Comparison of ENCODE assay signal across 21 cellular contexts in genomic region chr2:96345868-96346452, GRCh38. TPM values are rescaled to one million over a fixed set of nuclear protein-coding genes. Genes with fewer than 3 reads are reported as not detected.
DNase-seq lines count a peak whose midpoint lies in the region; ATAC-seq, FAIRE-seq and TF ChIP-seq lines count a peak whose summit lies in the region.
"Had no signal": no experiment of that assay in that cellular context is flagged by ENCODE, and none has a peak within 500 bp of the region (broad histone marks: within the 10 kb centered on the region; RNA-seq: fewer than 3 reads in every experiment).

No MANE protein-coding gene starts in this region.

- peak overlapping the region; percentile 26 for H3K27ac Mint-ChIP-seq in activated CD4-positive, alpha-beta memory T cell treated with anti-CD3 and anti-CD28 coated beads for 36 hours
- peak overlapping the region in 5 of 6 donors; percentile 4 to 81 (median 41) for H3K27ac Mint-ChIP-seq in immature natural killer cell

- H3K9me3 Mint-ChIP-seq in activated CD4-positive, alpha-beta memory T cell treated with anti-CD3 and anti-CD28 coated beads for 36 hours = no peaks in the 10 kb centered on the region
- no peaks in the 10 kb centered on the region for H3K9me3 Mint-ChIP-seq in immature natural killer cell
- H3K9me3 Mint-ChIP-seq: CD4-positive, alpha-beta T cell; H9 had no signal

- POLR2A ChIA-PET in HepG2 (lab: Yijun Ruan, JAX) = interaction anchor here (0.8 kb wide), 1 partner anchor 25 kb away, joined by 3 read pairs; no protein-coding TSS in a partner anchor
- POLR2A ChIA-PET in activated CD4-positive, alpha-beta memory T cell treated with anti-CD3 and anti-CD28 coated beads for 36 hours (lab: Charles Lee) = interaction anchor here (1.1 to 7.2 kb wide), 4 partner anchors 9 to 25 kb away, joined by 3 to 36 read pairs (median 18); partner anchors contain the start of genes ITPRIPL1 and NCAPH

- FAIRE-seq in HepG2 (lab: Jason Lieb, UNC) = no peak
- FAIRE-seq: G401.6, GM12878, GM18507 had no signal

- no peak for TF ChIP-seq POLR2A in HepG2 (IDR thresholded peaks at IDR 0.05; ENCODE audit: insufficient read depth in 1 of 2, low read depth in 2 of 2, low read length in 2 of 2)
- no peak for TF ChIP-seq POLR2A in right lobe of liver (IDR thresholded peaks at IDR 0.05)

- H3K4me3 Mint-ChIP-seq in activated CD4-positive, alpha-beta memory T cell treated with anti-CD3 and anti-CD28 coated beads for 36 hours = no peak overlapping the region
- no peak overlapping the region for H3K4me3 Mint-ChIP-seq in immature natural killer cell
- H3K4me3 Mint-ChIP-seq: CD4-positive, alpha-beta T cell; H9 had no signal

- 98% methylated on average over 6 of the region's 6 CpGs for WGBS in HepG2 (ENCODE audit: low lambda C conversion rate)
- WGBS in right lobe of liver (ENCODE audit: insufficient coverage, low coverage, low lambda C conversion rate, missing lambda C conversion rate) = 93% methylated on average over 5 of the region's 6 CpGs

- no peak for DNase-seq in HepG2 (ENCODE audit: low spot score)
- no peak for DNase-seq in right lobe of liver
- DNase-seq in activated CD4-positive, alpha-beta memory T cell treated with anti-CD3 and anti-CD28 coated beads for 36 hours = no peak
- DNase-seq in immature natural killer cell = no peak
- DNase-seq in stimulated activated CD4-positive, alpha-beta T cell treated with anti-CD3 and anti-CD28 coated beads, Interleukin-2, amount 100 ng/mL, for 24 hours = no peak
- no peak for DNase-seq in dedifferentiated amniotic fluid mesenchymal stem cell (ENCODE audit: extremely low spot score)
- DNase-seq in ACHN = no peak
- DNase-seq: CD4-positive, alpha-beta T cell; DND-41; NCI-H1417; NCI-H187 treated with DMSO at 0.1 percent for 48 hours; NCI-H2171 treated with DMSO at 0.1 percent for 48 hours; NCI-H774; PC-3 had no signal

- BruUV-seq in HepG2 (replicated peaks; lab: Mats Ljungman, UMichigan) = no TSS peak

- peaks cover 10% of the 10 kb centered on the region for H3K79me2 ChIP-seq in HepG2 (ENCODE audit: insufficient read depth, low read length)

- TF ChIP-seq EP300 in HepG2 (IDR thresholded peaks at IDR 0.05; ENCODE audit: low read depth in 2 of 2, low read length in 2 of 2) (no peak), HepG2 (CRISPR knock-in tag; IDR thresholded peaks at IDR 0.05; ENCODE audit: borderline replicate concordance) (no peak)

- H3K27me3 Mint-ChIP-seq in activated CD4-positive, alpha-beta memory T cell treated with anti-CD3 and anti-CD28 coated beads for 36 hours = no peaks in the 10 kb centered on the region
- no peaks in the 10 kb centered on the region for H3K27me3 Mint-ChIP-seq in immature natural killer cell (ENCODE audit: low read depth in 3 of 3)
- H3K27me3 Mint-ChIP-seq: CD4-positive, alpha-beta T cell had no signal

- H3K27me3 ChIP-seq in HepG2 (ENCODE audit: control insufficient read depth in 1 of 2, insufficient read depth in 2 of 2, low read length in 2 of 2) (no peaks in the 10 kb centered on the region), right lobe of liver (no peaks in the 10 kb centered on the region)

- peaks cover 16% of the 10 kb centered on the region; the same call in 1 of the 2 replicates for H3K4me1 ChIP-seq in HepG2 (ENCODE audit: insufficient read depth, low read length)
- no peaks in the 10 kb centered on the region for H3K4me1 ChIP-seq in right lobe of liver

- TF ChIP-seq CTCF in HepG2 (CRISPR knock-in tag; IDR thresholded peaks at IDR 0.05) = no peak
- TF ChIP-seq CTCF in right lobe of liver (IDR thresholded peaks at IDR 0.05) = no peak

- intact Hi-C loops in HepG2 (cut with micrococcal nuclease; ENCODE audit: unreplicated experiment) = no loop called here
- intact Hi-C loops in right lobe of liver (cut with DNase I) = no loop called here
- intact Hi-C loops in activated CD4-positive, alpha-beta memory T cell treated with anti-CD3 and anti-CD28 coated beads for 36 hours (cut with micrococcal nuclease) = loop anchor here (2.0 kb wide), 1 partner anchor 79 kb away; the partner anchor contains the start of gene CIAO1

- ATAC-seq in HepG2 (no peak), right lobe of liver (no peak)
- ATAC-seq: GM12878, PC-3 had no signal

- peaks cover 39 to 93% of the 10 kb centered on the region in 2 experiments for H3K36me3 ChIP-seq in HepG2 (replicated peaks in 1 of 2; ENCODE audit: control insufficient read depth in 1 of 2, insufficient read depth in 2 of 2, low read length in 2 of 2)
- no peaks in the 10 kb centered on the region for H3K36me3 ChIP-seq in right lobe of liver

- H3K9me3 ChIP-seq in HepG2 (ENCODE audit: low read length) = no peaks in the 10 kb centered on the region
- no peaks in the 10 kb centered on the region for H3K9me3 ChIP-seq in right lobe of liver

- H3K36me3 Mint-ChIP-seq in activated CD4-positive, alpha-beta memory T cell treated with anti-CD3 and anti-CD28 coated beads for 36 hours = peaks cover 76% of the 10 kb centered on the region
- H3K36me3 Mint-ChIP-seq in immature natural killer cell = peaks cover 0 to 10% (median 0%) of the 10 kb centered on the region in 3 donors

- H3K4me3 ChIP-seq in HepG2 (replicated peaks in 1 of 3; ENCODE audit: insufficient read depth in 1 of 3, low read depth in 2 of 3, low read length in 3 of 3) (no peak overlapping the region), right lobe of liver (no peak overlapping the region)
- H3K4me3 ChIP-seq: GM12878 had no signal

- H3K4me2 ChIP-seq in HepG2 (ENCODE audit: low read depth, low read length) = no peak overlapping the region

- peaks cover 53% of the 10 kb centered on the region for H3K4me1 Mint-ChIP-seq in activated CD4-positive, alpha-beta memory T cell treated with anti-CD3 and anti-CD28 coated beads for 36 hours (ENCODE audit: low read depth)
- H3K4me1 Mint-ChIP-seq in immature natural killer cell = peaks cover 0 to 1% of the 10 kb centered on the region in 2 donors
- H3K4me1 Mint-ChIP-seq: H9 had no signal

- no peak overlapping the region for H3K9ac ChIP-seq in HepG2 (ENCODE audit: insufficient read depth, low read depth, low read length)

- CTCF ChIA-PET in HepG2 (lab: Yijun Ruan, JAX; ENCODE audit: low intra/inter-chr PET ratio, low total read pairs) = no interaction called here
- CTCF ChIA-PET in activated CD4-positive, alpha-beta memory T cell treated with anti-CD3 and anti-CD28 coated beads for 36 hours (lab: Charles Lee) = interaction anchor here (0.8 to 2.9 kb wide), 8 partner anchors 9 to 208 kb away, joined by 3 to 19 read pairs (median 4); partner anchors contain the start of gene SNRNP200

- H4K20me1 ChIP-seq in HepG2 (ENCODE audit: insufficient read depth, low read length) = no peaks in the 10 kb centered on the region

- TF ChIP-seq RAD21 in HepG2 (CRISPR knock-in tag; IDR thresholded peaks at IDR 0.05) = no peak

- no peak overlapping the region for H3K27ac ChIP-seq in HepG2 (ENCODE audit: extremely low read length, insufficient read depth, low read length)
- H3K27ac ChIP-seq in right lobe of liver = no peak overlapping the region
- H3K27ac ChIP-seq: RWPE1 had no signal

- H2AFZ ChIP-seq in HepG2 (ENCODE audit: low read length) = no peak overlapping the region

- in situ Hi-C loops in HepG2 (cut with HindIII; ENCODE audit: extremely low pct_ligation_motif_present, low pct_unique_long_range_greater_than_20kb) (no loop called here), ACHN (cut with HindIII; ENCODE audit: low pct_ligation_motif_present, low pct_unique_long_range_greater_than_20kb, low sequenced_read_pairs) (no loop called here)

RNA-seq across cellular contexts. Expression of gene NCAPH, which starts 10.4 kb away (rescaled TPM):
- total RNA-seq in HepG2 (2016; rRNA removed; fragmentation: Illumina TruSeq; extraction: Trizol) = 48.8 and 66.9 TPM in 2 replicates
- 17.2 and 17.9 TPM in 2 replicates for total RNA-seq in HepG2 (2016; cell fraction: cytosol; rRNA removed; fragmentation: Illumina TruSeq; extraction: Trizol; ENCODE audit: low read depth)
- 51.2 and 65.6 TPM in 2 replicates for total RNA-seq in HepG2 (2016; cell fraction: insoluble cytoplasmic fraction; rRNA removed; fragmentation: Illumina TruSeq; extraction: Trizol)
- total RNA-seq in HepG2 (2016; cell fraction: membrane; rRNA removed; fragmentation: Illumina TruSeq; extraction: Trizol) = 23.8 and 28.9 TPM in 2 replicates
- total RNA-seq in HepG2 (2016; cell fraction: nucleus; rRNA removed; fragmentation: Illumina TruSeq; extraction: Trizol) = 27.0 and 29.9 TPM in 2 replicates
- 13.5 and 22.8 TPM in 2 replicates for polyA plus RNA-seq in HepG2 (2011; rRNA removed)
- polyA plus RNA-seq in HepG2 (2011; cell fraction: cytosol; rRNA removed) = 15.0 and 23.3 TPM in 2 replicates
- 9.2 and 13.0 TPM in 2 replicates for polyA plus RNA-seq in HepG2 (2011; cell fraction: nucleus; rRNA removed)
- polyA plus RNA-seq in HepG2 (2012) = 7.8 and 19.4 TPM in 2 replicates
- 3.3 and 5.6 TPM in 2 replicates for polyA plus RNA-seq in HepG2 (2016; cell fraction: cytosol; fragmentation: Illumina TruSeq; extraction: Trizol; ENCODE audit: low read depth)
- 62.0 and 66.5 TPM in 2 replicates for polyA plus RNA-seq in HepG2 (2016; cell fraction: insoluble cytoplasmic fraction; fragmentation: Illumina TruSeq; extraction: Trizol; ENCODE audit: low read depth)
- 9.1 and 10.8 TPM in 2 replicates for polyA plus RNA-seq in HepG2 (2016; cell fraction: membrane; fragmentation: Illumina TruSeq; extraction: Trizol; ENCODE audit: low read depth)
- 35.6 and 38.5 TPM in 2 replicates for polyA plus RNA-seq in HepG2 (2016; cell fraction: nucleus; fragmentation: Illumina TruSeq; extraction: Trizol; ENCODE audit: insufficient read depth, low read depth)
- 29.4 and 107 TPM in 2 replicates for polyA minus RNA-seq in HepG2 (2011; rRNA and poly(A)+ RNA removed; ENCODE audit: low replicate concordance)
- polyA minus RNA-seq in HepG2 (2011; cell fraction: cytosol; rRNA and poly(A)+ RNA removed) = 12.9 and 17.8 TPM in 2 replicates
- polyA minus RNA-seq in HepG2 (2011; cell fraction: nucleus; rRNA and poly(A)+ RNA removed) = 9.4 and 16.4 TPM in 2 replicates
- total RNA-seq in right lobe of liver = 1 to 10 TPM in 2 of 6 experiments, under 1 TPM in 4; 0.24 to 1.6 (median 0.72) TPM
- 10 to 100 TPM; 96.9 to 98.8 TPM for total RNA-seq in activated CD4-positive, alpha-beta memory T cell treated with anti-CD3 and anti-CD28 coated beads for 36 hours
- 1 to 10 TPM in 2 of 3 donors, not detected in 1; 1.6 to 2.0 TPM for polyA plus RNA-seq in immature natural killer cell

RNA-seq across cellular contexts. Expression of gene ITPRIPL1, which starts 20.8 kb away (rescaled TPM):
- total RNA-seq in HepG2 (2016; rRNA removed; fragmentation: Illumina TruSeq; extraction: Trizol) (8.7 and 11.7 TPM in 2 replicates), right lobe of liver (1 to 10 TPM in 1 of 6 experiments, under 1 TPM in 5; 0.15 to 1.2 (median 0.24) TPM)
- total RNA-seq in HepG2 (2016; cell fraction: cytosol; rRNA removed; fragmentation: Illumina TruSeq; extraction: Trizol; ENCODE audit: low read depth) = 1.8 TPM in 2 replicates
- 9.0 and 10.8 TPM in 2 replicates for total RNA-seq in HepG2 (2016; cell fraction: insoluble cytoplasmic fraction; rRNA removed; fragmentation: Illumina TruSeq; extraction: Trizol)
- total RNA-seq in HepG2 (2016; cell fraction: membrane; rRNA removed; fragmentation: Illumina TruSeq; extraction: Trizol) = 6.8 and 7.2 TPM in 2 replicates
- 7.6 and 9.0 TPM in 2 replicates for total RNA-seq in HepG2 (2016; cell fraction: nucleus; rRNA removed; fragmentation: Illumina TruSeq; extraction: Trizol)
- polyA plus RNA-seq in HepG2 (2011; rRNA removed) (4.3 and 6.3 TPM in 2 replicates), immature natural killer cell (10 to 100 TPM; 17.2 to 39.1 (median 33.0) TPM)
- 5.1 and 5.4 TPM in 2 replicates for polyA plus RNA-seq in HepG2 (2011; cell fraction: cytosol; rRNA removed)
- polyA plus RNA-seq in HepG2 (2011; cell fraction: nucleus; rRNA removed) = 4.6 and 5.3 TPM in 2 replicates
- 7.4 and 9.8 TPM in 2 replicates for polyA plus RNA-seq in HepG2 (2012)
- 1.3 and 2.7 TPM in 2 replicates for polyA plus RNA-seq in HepG2 (2016; cell fraction: cytosol; fragmentation: Illumina TruSeq; extraction: Trizol; ENCODE audit: low read depth)
- 6.6 and 6.7 TPM in 2 replicates for polyA plus RNA-seq in HepG2 (2016; cell fraction: insoluble cytoplasmic fraction; fragmentation: Illumina TruSeq; extraction: Trizol; ENCODE audit: low read depth)
- polyA plus RNA-seq in HepG2 (2016; cell fraction: membrane; fragmentation: Illumina TruSeq; extraction: Trizol; ENCODE audit: low read depth) = 2.8 and 3.9 TPM in 2 replicates
- polyA plus RNA-seq in HepG2 (2016; cell fraction: nucleus; fragmentation: Illumina TruSeq; extraction: Trizol; ENCODE audit: insufficient read depth, low read depth) = 11.2 and 11.5 TPM in 2 replicates
- 0.16 and 9.3 TPM in 2 replicates for polyA minus RNA-seq in HepG2 (2011; rRNA and poly(A)+ RNA removed; ENCODE audit: low replicate concordance)
- polyA minus RNA-seq in HepG2 (2011; cell fraction: cytosol; rRNA and poly(A)+ RNA removed) = 3.9 and 4.1 TPM in 2 replicates
- polyA minus RNA-seq in HepG2 (2011; cell fraction: nucleus; rRNA and poly(A)+ RNA removed) = 2.7 TPM in 2 replicates
- total RNA-seq in activated CD4-positive, alpha-beta memory T cell treated with anti-CD3 and anti-CD28 coated beads for 36 hours = 10 to 100 TPM; 30.2 TPM
- total RNA-seq: HT-29, NCI-H460, PC-3 had no signal

RNA-seq across cellular contexts. Expression of gene SNRNP200, which starts 40.6 kb away (rescaled TPM):
- total RNA-seq in HepG2 (2016; rRNA removed; fragmentation: Illumina TruSeq; extraction: Trizol) (99.0 and 163 TPM in 2 replicates), right lobe of liver (10 to 100 TPM; 43.6 to 52.5 (median 46.8) TPM)
- total RNA-seq in HepG2 (2016; cell fraction: cytosol; rRNA removed; fragmentation: Illumina TruSeq; extraction: Trizol; ENCODE audit: low read depth) = 47.2 and 52.9 TPM in 2 replicates
- 96.1 and 157 TPM in 2 replicates for total RNA-seq in HepG2 (2016; cell fraction: insoluble cytoplasmic fraction; rRNA removed; fragmentation: Illumina TruSeq; extraction: Trizol)
- 38.5 and 38.9 TPM in 2 replicates for total RNA-seq in HepG2 (2016; cell fraction: membrane; rRNA removed; fragmentation: Illumina TruSeq; extraction: Trizol)
- total RNA-seq in HepG2 (2016; cell fraction: nucleus; rRNA removed; fragmentation: Illumina TruSeq; extraction: Trizol) = 100 and 111 TPM in 2 replicates
- polyA plus RNA-seq in HepG2 (2011; rRNA removed) (228 and 232 TPM in 2 replicates), immature natural killer cell (100 to 1,000 TPM in 1 of 3 donors, 10 to 100 TPM in 2; 42.3 to 105 (median 46.6) TPM)
- 208 and 241 TPM in 2 replicates for polyA plus RNA-seq in HepG2 (2011; cell fraction: cytosol; rRNA removed)
- polyA plus RNA-seq in HepG2 (2011; cell fraction: nucleus; rRNA removed) = 356 and 374 TPM in 2 replicates
- polyA plus RNA-seq in HepG2 (2012) = 140 and 148 TPM in 2 replicates
- polyA plus RNA-seq in HepG2 (2016; cell fraction: cytosol; fragmentation: Illumina TruSeq; extraction: Trizol; ENCODE audit: low read depth) = 7.3 and 8.8 TPM in 2 replicates
- polyA plus RNA-seq in HepG2 (2016; cell fraction: insoluble cytoplasmic fraction; fragmentation: Illumina TruSeq; extraction: Trizol; ENCODE audit: low read depth) = 181 and 193 TPM in 2 replicates
- 14.0 and 16.1 TPM in 2 replicates for polyA plus RNA-seq in HepG2 (2016; cell fraction: membrane; fragmentation: Illumina TruSeq; extraction: Trizol; ENCODE audit: low read depth)
- 219 and 234 TPM in 2 replicates for polyA plus RNA-seq in HepG2 (2016; cell fraction: nucleus; fragmentation: Illumina TruSeq; extraction: Trizol; ENCODE audit: insufficient read depth, low read depth)
- 554 and 704 TPM in 2 replicates for polyA minus RNA-seq in HepG2 (2011; rRNA and poly(A)+ RNA removed; ENCODE audit: low replicate concordance)
- 179 and 186 TPM in 2 replicates for polyA minus RNA-seq in HepG2 (2011; cell fraction: cytosol; rRNA and poly(A)+ RNA removed)
- 151 and 182 TPM in 2 replicates for polyA minus RNA-seq in HepG2 (2011; cell fraction: nucleus; rRNA and poly(A)+ RNA removed)
- 100 to 1,000 TPM; 165 to 175 TPM for total RNA-seq in activated CD4-positive, alpha-beta memory T cell treated with anti-CD3 and anti-CD28 coated beads for 36 hours

Comparison
In these comparisons a context has a peak if more than half of its experiments do, and no peak if none do; other contexts are left out.
1. RNA of gene NCAPH, which starts 10.4 kb away (total RNA-seq): 96.9 to 98.8 TPM in activated CD4-positive, alpha-beta memory T cell treated with anti-CD3 and anti-CD28 coated beads for 36 hours and 17.2 to 66.9 TPM in HepG2; 0.24 to 1.6 TPM in right lobe of liver; every median in the first group is over 4 times any median in the second.